Comparison of ENCODE assay signal across 1 cellular context in the genomic region with DNA sequence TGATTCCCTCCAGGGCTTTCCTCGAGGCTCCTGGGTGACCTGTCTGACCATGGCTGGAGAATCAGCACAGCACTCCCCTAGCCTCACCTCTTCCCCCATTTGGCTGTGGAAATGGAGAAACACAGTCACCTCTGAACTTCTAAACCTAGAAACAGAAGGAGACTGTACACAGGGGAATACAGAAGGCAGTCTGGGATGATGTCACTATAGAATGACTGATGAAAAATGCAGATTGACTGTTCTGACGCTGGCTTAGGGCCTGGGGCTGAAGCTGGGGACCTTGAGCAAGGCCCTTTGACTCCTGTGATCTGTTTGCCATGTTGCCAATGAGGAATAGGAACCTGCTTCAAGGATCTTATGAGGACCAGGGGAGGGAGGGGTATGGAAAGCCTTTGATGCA.
TF ChIP-seq lines count a peak whose summit lies in the region.

No MANE protein-coding gene starts in this region.

TF ChIP-seq in IMR-90, 13 proteins besides CTCF, POLR2A, EP300 and RAD21 (continued from another document):
- TF ChIP-seq ELK1 (IDR thresholded peaks at IDR 0.05; ENCODE audit: borderline replicate concordance, low read depth, low read length): no peak
- TF ChIP-seq CHD1 (IDR thresholded peaks at IDR 0.05; ENCODE audit: low read depth, low read length): no peak
- no peak for TF ChIP-seq MAFK (IDR thresholded peaks at IDR 0.05; ENCODE audit: low read depth, low read length)
- TF ChIP-seq NFE2L2 (IDR thresholded peaks at IDR 0.05; ENCODE audit: low read depth, low read length): no peak
- TF ChIP-seq MXI1 (IDR thresholded peaks at IDR 0.05; ENCODE audit: borderline replicate concordance, low read depth, low read length): no peak
- TF ChIP-seq, protein P1, sequence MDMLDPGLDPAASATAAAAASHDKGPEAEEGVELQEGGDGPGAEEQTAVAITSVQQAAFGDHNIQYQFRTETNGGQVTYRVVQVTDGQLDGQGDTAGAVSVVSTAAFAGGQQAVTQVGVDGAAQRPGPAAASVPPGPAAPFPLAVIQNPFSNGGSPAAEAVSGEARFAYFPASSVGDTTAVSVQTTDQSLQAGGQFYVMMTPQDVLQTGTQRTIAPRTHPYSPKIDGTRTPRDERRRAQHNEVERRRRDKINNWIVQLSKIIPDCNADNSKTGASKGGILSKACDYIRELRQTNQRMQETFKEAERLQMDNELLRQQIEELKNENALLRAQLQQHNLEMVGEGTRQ (IDR thresholded peaks at IDR 0.05; ENCODE audit: low read depth, low read length): no peak
- TF ChIP-seq RFX5 (IDR thresholded peaks at IDR 0.05; ENCODE audit: low read depth, low read length): no peak
TF ChIP-seq in IMR-90: peak in this region for 0.
